ENCODE assay signal across 1 cellular context in genomic region chr11:95067042-95067827, GRCh38.
A peak's percentile ranks its signal among the peaks of the same experiment; 100 is the strongest.
TF ChIP-seq lines count a peak whose summit lies in the region.

No MANE protein-coding gene starts in this region.

TF ChIP-seq in K562, 482 proteins besides CTCF, POLR2A, EP300 and RAD21 (continued from another document and continues in another):
- TF ChIP-seq, protein P1, sequence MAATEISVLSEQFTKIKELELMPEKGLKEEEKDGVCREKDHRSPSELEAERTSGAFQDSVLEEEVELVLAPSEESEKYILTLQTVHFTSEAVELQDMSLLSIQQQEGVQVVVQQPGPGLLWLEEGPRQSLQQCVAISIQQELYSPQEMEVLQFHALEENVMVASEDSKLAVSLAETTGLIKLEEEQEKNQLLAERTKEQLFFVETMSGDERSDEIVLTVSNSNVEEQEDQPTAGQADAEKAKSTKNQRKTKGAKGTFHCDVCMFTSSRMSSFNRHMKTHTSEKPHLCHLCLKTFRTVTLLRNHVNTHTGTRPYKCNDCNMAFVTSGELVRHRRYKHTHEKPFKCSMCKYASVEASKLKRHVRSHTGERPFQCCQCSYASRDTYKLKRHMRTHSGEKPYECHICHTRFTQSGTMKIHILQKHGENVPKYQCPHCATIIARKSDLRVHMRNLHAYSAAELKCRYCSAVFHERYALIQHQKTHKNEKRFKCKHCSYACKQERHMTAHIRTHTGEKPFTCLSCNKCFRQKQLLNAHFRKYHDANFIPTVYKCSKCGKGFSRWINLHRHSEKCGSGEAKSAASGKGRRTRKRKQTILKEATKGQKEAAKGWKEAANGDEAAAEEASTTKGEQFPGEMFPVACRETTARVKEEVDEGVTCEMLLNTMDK (IDR thresholded peaks at IDR 0.05; ENCODE audit: borderline replicate concordance, insufficient read depth, low read depth, low read length, poor library complexity, severe bottlenecking): peak; percentile 83
- peak; percentile 42 for TF ChIP-seq CCNT2 (IDR thresholded peaks at IDR 0.05; ENCODE audit: borderline replicate concordance, extremely low read depth, insufficient read length, low read depth, low read length)
- no peak for TF ChIP-seq ZNF436 (CRISPR knock-in tag; IDR thresholded peaks at IDR 0.05)
- 0 out of 2 replicates have a peak, but pooled peaks have one; percentile 37 for TF ChIP-seq RUNX1 (IDR thresholded peaks at IDR 0.05; ENCODE audit: low read depth)
- peak; percentile 72 to 88 (median 87) for TF ChIP-seq YY1 (IDR thresholded peaks at IDR 0.05; ENCODE audit: borderline replicate concordance in 1 of 3, control insufficient read depth in 1 of 3, extremely low read depth in 1 of 3, insufficient read depth in 3 of 3, insufficient read length in 1 of 3, insufficient replicate concordance in 2 of 3, low read depth in 1 of 3, low read length in 2 of 3)
- TF ChIP-seq GABPB1 (CRISPR knock-in tag; IDR thresholded peaks at IDR 0.05): peak; percentile 69
- TF ChIP-seq CLOCK (CRISPR knock-in tag; IDR thresholded peaks at IDR 0.05; ENCODE audit: borderline replicate concordance): no peak
- 0 out of 2 replicates have a peak, but pooled peaks have one; percentile 50 for TF ChIP-seq ZNF212 (CRISPR knock-in tag; IDR thresholded peaks at IDR 0.05)
- TF ChIP-seq CCAR2 (IDR thresholded peaks at IDR 0.05; ENCODE audit: low read depth, low read length): no peak
- no peak for TF ChIP-seq FOXM1 (IDR thresholded peaks at IDR 0.05; ENCODE audit: low read depth)
- peak; percentile 38; the same call in 1 of the 2 replicates for TF ChIP-seq FOXM1 (CRISPR knock-in tag; IDR thresholded peaks at IDR 0.05; ENCODE audit: low read depth)
- TF ChIP-seq CTBP1 (IDR thresholded peaks at IDR 0.05; ENCODE audit: borderline replicate concordance): peak; percentile 82; the same call in 1 of the 2 replicates
- TF ChIP-seq CC2D1A (IDR thresholded peaks at IDR 0.05): no peak
- TF ChIP-seq BCOR (IDR thresholded peaks at IDR 0.05): 0 out of 2 replicates have a peak, but pooled peaks have one; percentile 7
- TF ChIP-seq DMBX1 (CRISPR knock-in tag; IDR thresholded peaks at IDR 0.05; ENCODE audit: borderline replicate concordance): peak; percentile 4; the same call in 1 of the 2 replicates
- peak; percentile 87 for TF ChIP-seq CHD1 (IDR thresholded peaks at IDR 0.05; ENCODE audit: low read length)
- TF ChIP-seq SMAD2 (IDR thresholded peaks at IDR 0.05; ENCODE audit: low read depth, low read length): no peak
- 0 out of 2 replicates have a peak, but pooled peaks have one; percentile 30 for TF ChIP-seq ZNF232 (CRISPR knock-in tag; IDR thresholded peaks at IDR 0.05)
- TF ChIP-seq ESRRB (CRISPR knock-in tag; IDR thresholded peaks at IDR 0.05; ENCODE audit: borderline replicate concordance): no peak
- TF ChIP-seq PHTF2 (CRISPR knock-in tag; IDR thresholded peaks at IDR 0.05): no peak
- TF ChIP-seq MTA3 (IDR thresholded peaks at IDR 0.05; ENCODE audit: borderline replicate concordance): peak; percentile 84; the same call in 1 of the 2 replicates
- no peak for TF ChIP-seq MIER1 (IDR thresholded peaks at IDR 0.05; ENCODE audit: low read depth)
- no peak for TF ChIP-seq HNRNPH1 (optimal IDR thresholded peaks at IDR 0.05; ENCODE audit: low read depth, low read length)
- peak; percentile 83 for TF ChIP-seq GABPA (tag; conservative IDR thresholded peaks at IDR 0.05; ENCODE audit: low read depth)
- TF ChIP-seq PHF21A (IDR thresholded peaks at IDR 0.05; ENCODE audit: borderline replicate concordance, low read depth): 0 out of 2 replicates have a peak, but pooled peaks have one; percentile 14
- no peak for TF ChIP-seq ATF1 (CRISPR knock-in tag; IDR thresholded peaks at IDR 0.05)
- peak; percentile 78 for TF ChIP-seq ATF1 (tag; IDR thresholded peaks at IDR 0.05)
- peak; percentile 53; the same call in 1 of the 2 replicates for TF ChIP-seq ZNF24 (IDR thresholded peaks at IDR 0.05)
- peak; percentile 90; the same call in 1 of the 2 replicates for TF ChIP-seq HMGXB4 (CRISPR knock-in tag; IDR thresholded peaks at IDR 0.05)
- no peak for TF ChIP-seq TSC22D4 (tag; IDR thresholded peaks at IDR 0.05)
- peak; percentile 47; the same call in 1 of the 2 replicates for TF ChIP-seq RB1 (IDR thresholded peaks at IDR 0.05; ENCODE audit: low read depth)
- peak; percentile 61; the same call in 1 of the 2 replicates for TF ChIP-seq ZNF592 (IDR thresholded peaks at IDR 0.05)
- TF ChIP-seq SRSF1 (IDR thresholded peaks at IDR 0.05; ENCODE audit: low read depth, low read length): no peak
- TF ChIP-seq FOXA3 (CRISPR knock-in tag; conservative IDR thresholded peaks at IDR 0.05 in 1 of 2, IDR thresholded peaks at IDR 0.05 in 1 of 2): no peak
- TF ChIP-seq RNF2 (IDR thresholded peaks at IDR 0.05): 0 out of 2 replicates have a peak, but pooled peaks have one; percentile 41
- no peak for TF ChIP-seq SAP30 (IDR thresholded peaks at IDR 0.05; ENCODE audit: borderline replicate concordance, insufficient read depth, low read depth, low read length, poor library complexity, severe bottlenecking)
- TF ChIP-seq, protein P2, sequence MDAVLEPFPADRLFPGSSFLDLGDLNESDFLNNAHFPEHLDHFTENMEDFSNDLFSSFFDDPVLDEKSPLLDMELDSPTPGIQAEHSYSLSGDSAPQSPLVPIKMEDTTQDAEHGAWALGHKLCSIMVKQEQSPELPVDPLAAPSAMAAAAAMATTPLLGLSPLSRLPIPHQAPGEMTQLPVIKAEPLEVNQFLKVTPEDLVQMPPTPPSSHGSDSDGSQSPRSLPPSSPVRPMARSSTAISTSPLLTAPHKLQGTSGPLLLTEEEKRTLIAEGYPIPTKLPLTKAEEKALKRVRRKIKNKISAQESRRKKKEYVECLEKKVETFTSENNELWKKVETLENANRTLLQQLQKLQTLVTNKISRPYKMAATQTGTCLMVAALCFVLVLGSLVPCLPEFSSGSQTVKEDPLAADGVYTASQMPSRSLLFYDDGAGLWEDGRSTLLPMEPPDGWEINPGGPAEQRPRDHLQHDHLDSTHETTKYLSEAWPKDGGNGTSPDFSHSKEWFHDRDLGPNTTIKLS (IDR thresholded peaks at IDR 0.05; ENCODE audit: borderline replicate concordance, low read depth): peak; percentile 82; the same call in 1 of the 2 replicates
- peak; percentile 71 to 80 for TF ChIP-seq NRF1 (conservative IDR thresholded peaks at IDR 0.05 in 1 of 2, IDR thresholded peaks at IDR 0.05 in 1 of 2)
- no peak for TF ChIP-seq RBM15 (IDR thresholded peaks at IDR 0.05; ENCODE audit: insufficient read depth, low read length)
- TF ChIP-seq C11orf30 (IDR thresholded peaks at IDR 0.05; ENCODE audit: low read depth): 0 out of 2 replicates have a peak, but pooled peaks have one; percentile 33
- peak; percentile 56; the same call in 1 of the 2 replicates for TF ChIP-seq ETV1 (tag; conservative IDR thresholded peaks at IDR 0.05; ENCODE audit: low read depth)
- no peak for TF ChIP-seq ID3 (CRISPR knock-in tag; IDR thresholded peaks at IDR 0.05)
- TF ChIP-seq ID3 (tag; IDR thresholded peaks at IDR 0.05): no peak
- TF ChIP-seq HDAC6 (IDR thresholded peaks at IDR 0.05; ENCODE audit: low read depth, low read length): no peak
- peak; percentile 60 for TF ChIP-seq TAF1 (IDR thresholded peaks at IDR 0.05; ENCODE audit: control insufficient read depth, extremely low read depth, insufficient read depth, low read length, severe bottlenecking)
- peak; percentile 96 for TF ChIP-seq NCOA6 (IDR thresholded peaks at IDR 0.05)
- no peak for TF ChIP-seq JUN (IDR thresholded peaks at IDR 0.05; ENCODE audit: borderline replicate concordance, low read depth, low read length)
- peak; percentile 49; the same call in 1 of the 2 replicates for TF ChIP-seq JUN (CRISPR knock-in tag; IDR thresholded peaks at IDR 0.05; ENCODE audit: borderline replicate concordance)
- TF ChIP-seq SIN3A (IDR thresholded peaks at IDR 0.05; ENCODE audit: borderline replicate concordance in 2 of 2, control insufficient read depth in 1 of 2, low read depth in 2 of 2, low read length in 2 of 2): peak in 1 of 2 experiments; percentile 11; a peak in 1 of 4 replicates
- TF ChIP-seq CBFB (CRISPR knock-in tag; IDR thresholded peaks at IDR 0.05): peak; percentile 55; the same call in 1 of the 2 replicates
- TF ChIP-seq ATF3 (IDR thresholded peaks at IDR 0.05): no peak
- TF ChIP-seq ATF3 (CRISPR knock-in tag; conservative IDR thresholded peaks at IDR 0.05): no peak
- no peak for TF ChIP-seq ZNF586 (CRISPR knock-in tag; conservative IDR thresholded peaks at IDR 0.05)
- TF ChIP-seq SAFB2 (IDR thresholded peaks at IDR 0.05; ENCODE audit: borderline replicate concordance, low read depth, low read length, severe bottlenecking): no peak
- TF ChIP-seq ZNF766 (CRISPR knock-in tag; conservative IDR thresholded peaks at IDR 0.05): peak; percentile 52; the same call in 1 of the 2 replicates
